In genomic region chr18:2916184-2916583, GRCh38 we compare ENCODE assay signal across 15 cellular contexts.
DNase-seq lines count a peak whose midpoint lies in the region; ATAC-seq, FAIRE-seq and TF ChIP-seq lines count a peak whose summit lies in the region.
"Had no signal": no experiment of that assay in that cellular context is flagged by ENCODE, and none has a peak within 500 bp of the region (broad histone marks: within the 10 kb centered on the region; RNA-seq: fewer than 3 reads in every experiment).

No MANE protein-coding gene starts in this region.

- no peak overlapping the region for H2BK120ac ChIP-seq in H1 (replicated peaks; ENCODE audit: low read depth, low read length)

- no peak for TF ChIP-seq RAD21 in H1 (IDR thresholded peaks at IDR 0.05 in 1 of 2, conservative IDR thresholded peaks at IDR 0.05 in 1 of 2; ENCODE audit: low read depth in 2 of 2, low read length in 2 of 2)

- TF ChIP-seq CTCF in H1 (IDR thresholded peaks at IDR 0.05; ENCODE audit: control extremely low read depth in 1 of 3, insufficient read depth in 1 of 3, low read depth in 1 of 3, low read length in 3 of 3) (no peak), prostate gland (IDR thresholded peaks at IDR 0.05) (no peak)

- 0 out of 2 replicates have a peak overlapping the region, but pooled peaks have one; percentile 34 for H3K18ac ChIP-seq in H1 (ENCODE audit: extremely low read depth, low read length)

- TF ChIP-seq EP300 in H1 (IDR thresholded peaks at IDR 0.05; ENCODE audit: borderline replicate concordance in 1 of 2, low read depth in 2 of 2, low read length in 2 of 2) = no peak

- TF ChIP-seq POLR2A in H1 (IDR thresholded peaks at IDR 0.05; ENCODE audit: control extremely low read depth in 1 of 2, low read depth in 2 of 2, low read length in 2 of 2) (no peak; a peak in 1 of 3 replicates), prostate gland (IDR thresholded peaks at IDR 0.05) (no peak)

- 35% methylated on average over 7 of the region's 7 CpGs; no CpG with 5 or more reads in 1 of the 2 experiments for WGBS in H1 (ENCODE audit: extremely low coverage in 1 of 2, insufficient coverage in 1 of 2, insufficient read length in 1 of 2, insufficient replicate concordance in 2 of 2, low coverage in 1 of 2, low lambda C conversion rate in 2 of 2, missing lambda C conversion rate in 1 of 2), 2 experiments
- 89% methylated on average over 7 of the region's 7 CpGs for WGBS in prostate gland

- no peak overlapping the region for H4K91ac ChIP-seq in H1 (replicated peaks; ENCODE audit: insufficient read length, low read length)

- no peaks in the 10 kb centered on the region; the same call in 1 of the 2 replicates for H3K79me1 ChIP-seq in H1 (ENCODE audit: low read depth, low read length)

- H2AFZ ChIP-seq in H1 (ENCODE audit: low read length) = no peak overlapping the region

- CTCF ChIA-PET in H1 (lab: Charles Lee; ENCODE audit: partially characterized antibody) = interaction anchor here (0.6 to 2.0 kb wide), 2 partner anchors 330 to 1309 kb away, joined by 3 to 6 read pairs; no protein-coding TSS in a partner anchor

- H3K36me3 ChIP-seq in NT2/D1 (ENCODE audit: insufficient read depth, insufficient read length, low read length) (peaks cover 93% of the 10 kb centered on the region), H1 (ENCODE audit: control insufficient read depth in 2 of 4, insufficient read depth in 4 of 4, low read length in 3 of 4) (peaks cover 2 to 22% (median 10%) of the 10 kb centered on the region in 4 experiments; a peak in 7 of 8 replicates), prostate gland (no peaks in the 10 kb centered on the region)

- no peak overlapping the region for H4K5ac ChIP-seq in H1 (ENCODE audit: insufficient read length, low read depth, low read length)

- DNase-seq in DMS53 (lab: John Stamatoyannopoulos, UW) = peak; percentile 66
- no peak for DNase-seq in DMS53 treated with DMSO at 0.1 percent for 48 hours (lab: John Stamatoyannopoulos, UW; ENCODE audit: unreplicated experiment)
- peak; percentile 77 for DNase-seq in NT2/D1 (ENCODE audit: low read depth, low spot score)
- no peak for DNase-seq in H1 (ENCODE audit: low read depth in 1 of 2, low spot score in 2 of 2)
- DNase-seq in prostate gland (ENCODE audit: low spot score) = no peak
- DNase-seq in SKM-1 treated with dmso at 0.1 percent for 144 hours (lab: John Stamatoyannopoulos, UW; ENCODE audit: unreplicated experiment) = no peak
- DNase-seq: activated CD4-positive, alpha-beta T cell treated with anti-CD3 and anti-CD28 coated beads for 48 hours; DND-41; naive B cell; NCI-H1417; spleen had no signal

- H3K27me3 ChIP-seq in NT2/D1 (ENCODE audit: insufficient read depth, insufficient read length) (no peaks in the 10 kb centered on the region), H1 (replicated peaks in 1 of 4; ENCODE audit: control insufficient read depth in 3 of 4, extremely low read depth in 1 of 4, insufficient read depth in 3 of 4, low read length in 3 of 4) (no peaks in the 10 kb centered on the region), prostate gland (replicated peaks; ENCODE audit: insufficient read depth) (no peaks in the 10 kb centered on the region)
- H3K27me3 ChIP-seq: spleen had no signal

- no peaks in the 10 kb centered on the region for H4K20me1 ChIP-seq in H1 (replicated peaks in 1 of 2; ENCODE audit: control insufficient read depth in 1 of 2, insufficient read depth in 2 of 2, low read length in 2 of 2)

- H2AK5ac ChIP-seq in H1 (ENCODE audit: low read depth, low read length) = no peak overlapping the region

- peaks cover 9% of the 10 kb centered on the region for H3K4me1 ChIP-seq in NT2/D1 (ENCODE audit: insufficient read depth, insufficient read length)
- H3K4me1 ChIP-seq in H1 (replicated peaks in 1 of 4; ENCODE audit: control insufficient read depth in 3 of 4, insufficient read depth in 4 of 4, low read length in 3 of 4) = peaks cover 0 to 8% (median 5%) of the 10 kb centered on the region in 4 experiments; a peak in 5 of 7 replicates
- peaks cover 9% of the 10 kb centered on the region for H3K4me1 ChIP-seq in prostate gland (replicated peaks)

- no peak overlapping the region for H4K8ac ChIP-seq in H1 (ENCODE audit: extremely low read depth, insufficient read depth, low read length)

- peak overlapping the region; percentile 19; the same call in 1 of the 2 replicates for H2BK12ac ChIP-seq in H1 (ENCODE audit: low read depth, low read length)

- no peak overlapping the region for H3K23ac ChIP-seq in H1 (ENCODE audit: insufficient read length)

- no peaks in the 10 kb centered on the region for H3K23me2 ChIP-seq in H1 (ENCODE audit: low read depth, low read length)

- H3K4me3 ChIP-seq in NT2/D1 (ENCODE audit: insufficient read length, low read depth) (no peak overlapping the region), H1 (ENCODE audit: extremely low read depth in 1 of 4, insufficient read depth in 2 of 4, low read depth in 3 of 4, low read length in 4 of 4) (no peak overlapping the region), prostate gland (no peak overlapping the region)
- H3K4me3 ChIP-seq: esophagus muscularis mucosa, spleen had no signal

- no peak overlapping the region for H3K4ac ChIP-seq in H1 (replicated peaks; ENCODE audit: insufficient read length, low read depth, low read length)

- H3K79me2 ChIP-seq in H1 (ENCODE audit: control insufficient read depth in 1 of 2, insufficient read depth in 2 of 2, low read length in 2 of 2) = no peaks in the 10 kb centered on the region

- FAIRE-seq in H1 (lab: Jason Lieb, UNC) = peak; percentile 91

- H2BK20ac ChIP-seq in H1 (ENCODE audit: low read length) = peak overlapping the region; percentile 22; the same call in 1 of the 2 replicates

- H2BK15ac ChIP-seq in H1 (ENCODE audit: low read length) = no peak overlapping the region

- no peak overlapping the region for H3K14ac ChIP-seq in H1 (ENCODE audit: insufficient read length)

- H3K4me2 ChIP-seq in H1 (ENCODE audit: insufficient read depth in 1 of 2, low read depth in 2 of 2, low read length in 2 of 2) = peak overlapping the region; percentile 36 to 49; a peak in 1 of 4 replicates

- no peak for ATAC-seq in GM21825 (IDR thresholded peaks at IDR 0.05; ENCODE audit: unreplicated experiment)
- no peak for ATAC-seq in GM18873 (IDR thresholded peaks at IDR 0.05; ENCODE audit: low FRiP score, unreplicated experiment)

- H3K9me3 ChIP-seq in NT2/D1 (ENCODE audit: insufficient read depth, low read length) (no peaks in the 10 kb centered on the region), H1 (ENCODE audit: insufficient read depth in 2 of 2, low read depth in 1 of 2, low read length in 1 of 2) (no peaks in the 10 kb centered on the region), prostate gland (no peaks in the 10 kb centered on the region)
- H3K9me3 ChIP-seq: esophagus muscularis mucosa, spleen had no signal

- peak overlapping the region; percentile 75; the same call in 1 of the 2 replicates for H2BK5ac ChIP-seq in H1 (ENCODE audit: low read depth, low read length)

- POLR2A ChIA-PET in H1 (lab: Charles Lee; ENCODE audit: partially characterized antibody) = interaction anchor here (1.0 to 1.3 kb wide), 3 partner anchors 9 to 331 kb away, joined by 4 to 5 read pairs (median 4); partner anchors contain the start of gene MYL12A

- H3K27ac ChIP-seq in H1 (ENCODE audit: low read depth, low read length) (peak overlapping the region; percentile 62; the same call in 1 of the 2 replicates), prostate gland (peak overlapping the region; percentile 34 to 38)
- H3K27ac ChIP-seq: 22Rv1, esophagus muscularis mucosa had no signal

- intact Hi-C loops in prostate gland (cut with DNase I) = no loop called here

- no peak overlapping the region for H3K56ac ChIP-seq in H1 (replicated peaks; ENCODE audit: insufficient read length, low read depth, low read length)

- H3K9ac ChIP-seq in NT2/D1 (ENCODE audit: insufficient read length, low read depth) (no peak overlapping the region), H1 (replicated peaks in 1 of 4; ENCODE audit: extremely low read depth in 1 of 4, low read depth in 3 of 4, low read length in 3 of 4) (0 out of 7 replicates have a peak overlapping the region, but pooled peaks of 1 of the 4 experiments have one; percentile 17)

TF ChIP-seq in H1, 55 proteins besides CTCF, POLR2A, EP300 and RAD21 (continues in another document):
- TF ChIP-seq BACH1 (IDR thresholded peaks at IDR 0.05; ENCODE audit: low read length) = no peak
- TF ChIP-seq USF2 (IDR thresholded peaks at IDR 0.05; ENCODE audit: low read length) = no peak
- no peak for TF ChIP-seq EZH2 (IDR thresholded peaks at IDR 0.05; ENCODE audit: low read depth, low read length, severe bottlenecking)
- no peak for TF ChIP-seq JUN (IDR thresholded peaks at IDR 0.05; ENCODE audit: low read depth, low read length)
- TF ChIP-seq CEBPB (IDR thresholded peaks at IDR 0.05; ENCODE audit: low read depth, low read length) = no peak
- TF ChIP-seq POLR2AphosphoS5 (IDR thresholded peaks at IDR 0.05; ENCODE audit: low read depth, low read length) = no peak; the same call in 1 of the 2 replicates
- no peak for TF ChIP-seq CBX8 (IDR thresholded peaks at IDR 0.05; ENCODE audit: borderline replicate concordance, low read depth, low read length)
- TF ChIP-seq SRF (IDR thresholded peaks at IDR 0.05; ENCODE audit: low read depth, low read length) = no peak
- no peak for TF ChIP-seq SP2 (IDR thresholded peaks at IDR 0.05; ENCODE audit: low read length)
- TF ChIP-seq RBBP5 (IDR thresholded peaks at IDR 0.05; ENCODE audit: borderline replicate concordance, low read depth, low read length) = no peak
- TF ChIP-seq NANOG (IDR thresholded peaks at IDR 0.05; ENCODE audit: insufficient read depth, low read depth, low read length, poor library complexity, severe bottlenecking) = no peak
- TF ChIP-seq TCF12 (IDR thresholded peaks at IDR 0.05; ENCODE audit: low read depth, low read length) = no peak
- no peak for TF ChIP-seq MAFK (IDR thresholded peaks at IDR 0.05; ENCODE audit: low read depth, low read length)
- TF ChIP-seq CREB1 (IDR thresholded peaks at IDR 0.05) = 0 out of 2 replicates have a peak, but pooled peaks have one; percentile 31
- peak; percentile 50 for TF ChIP-seq TEAD4 (IDR thresholded peaks at IDR 0.05; ENCODE audit: low read depth, low read length)
- TF ChIP-seq ZNF274 (IDR thresholded peaks at IDR 0.05; ENCODE audit: borderline replicate concordance, extremely low read depth, low read length) = no peak
- no peak for TF ChIP-seq HDAC6 (IDR thresholded peaks at IDR 0.05; ENCODE audit: low read depth, low read length)
- no peak for TF ChIP-seq HDAC2 (IDR thresholded peaks at IDR 0.05; ENCODE audit: borderline replicate concordance in 1 of 2, low read depth in 2 of 2, low read length in 2 of 2)
- no peak for TF ChIP-seq SUZ12 (IDR thresholded peaks at IDR 0.05; ENCODE audit: low read length)

Comparison
In these comparisons a context has a peak if more than half of its experiments do, and no peak if none do; other contexts are left out.
1. DNase-seq: peak in DMS53 (single experiment) and NT2/D1 (single experiment); none in DMS53 treated with DMSO at 0.1 percent for 48 hours (single experiment), H1 (0 of 2), prostate gland (single experiment) and SKM-1 treated with dmso at 0.1 percent for 144 hours (single experiment).